Comparison of ENCODE assay signal across 9 cellular contexts in genomic region chr2:106104332-106105062, GRCh38.
A peak's percentile ranks its signal among the peaks of the same experiment; 100 is the strongest.
DNase-seq lines count a peak whose midpoint lies in the region; ATAC-seq and TF ChIP-seq lines count a peak whose summit lies in the region.
"Had no signal": no experiment of that assay in that cellular context is flagged by ENCODE, and none has a peak within 500 bp of the region (broad histone marks: within the 10 kb centered on the region; RNA-seq: fewer than 3 reads in every experiment).

No MANE protein-coding gene starts in this region.

- DNase-seq in CD14-positive monocyte (ENCODE audit: low spot score) (no peak), NOMO-1 treated with DMSO at 0.1 percent for 48 hours (lab: John Stamatoyannopoulos, UW; ENCODE audit: unreplicated experiment) (peak; percentile 50), epithelial cell of proximal tubule (ENCODE audit: low read depth) (no peak), naive B cell (peak; percentile 57), transverse colon (peak; percentile 59)
- peak; percentile 66 for DNase-seq in activated CD8-positive, alpha-beta memory T cell treated with anti-CD3 and anti-CD28 coated beads, Interleukin-2, amount 50 U/mL, for 4 hours

- H3K27ac Mint-ChIP-seq in CD14-positive monocyte (peak overlapping the region in 1 of 7 donors; percentile 50), naive B cell (no peak overlapping the region)
- H3K27ac Mint-ChIP-seq: IgD-negative memory B cell had no signal

- no peak overlapping the region for H3K4me3 Mint-ChIP-seq in CD14-positive monocyte
- no peak overlapping the region for H3K4me3 Mint-ChIP-seq in naive B cell

- H3K27me3 ChIP-seq in transverse colon = no peaks in the 10 kb centered on the region

- intact Hi-C loops in CD14-positive monocyte (cut with micrococcal nuclease) = loop anchor here (2.0 to 5.0 kb wide), 2 partner anchors 478 to 482 kb away; no protein-coding TSS in a partner anchor
- intact Hi-C loops in transverse colon (cut with DNase I; ENCODE audit: low total_unique reads) = loop anchor here (10.0 kb wide), 2 partner anchors 430 to 530 kb away; no protein-coding TSS in a partner anchor

- H3K36me3 ChIP-seq in transverse colon = no peaks in the 10 kb centered on the region

- in situ Hi-C loops in transverse colon (cut with MboI; ENCODE audit: low pct_ligation_motif_present in 1 of 4, low pct_unique_long_range_greater_than_20kb in 1 of 4, low sequenced_read_pairs in 3 of 4) = loop anchor here (10.0 to 25.0 kb wide), 3 partner anchors 433 to 483 kb away; no protein-coding TSS in a partner anchor

- H3K4me1 ChIP-seq in transverse colon = no peaks in the 10 kb centered on the region

- ATAC-seq in GM18907 (IDR thresholded peaks at IDR 0.05; ENCODE audit: unreplicated experiment) = peak; percentile 56
- peak; percentile 51 for ATAC-seq in HG03521 (IDR thresholded peaks at IDR 0.05; ENCODE audit: unreplicated experiment)
- peak; percentile 70 for ATAC-seq in naive B cell (ENCODE audit: low read depth in 2 of 2)

- H3K9me3 Mint-ChIP-seq in CD14-positive monocyte (no peaks in the 10 kb centered on the region), naive B cell (no peaks in the 10 kb centered on the region)
- H3K9me3 Mint-ChIP-seq: IgD-negative memory B cell had no signal

- TF ChIP-seq EP300 in transverse colon (IDR thresholded peaks at IDR 0.05; ENCODE audit: low read depth) = no peak

- no peak overlapping the region for H3K27ac ChIP-seq in transverse colon

- 45 to 51% methylated on average over 7 to 16 of the region's 16 CpGs for WGBS in transverse colon (ENCODE audit: low coverage in 1 of 2), 2 donors

- TF ChIP-seq POLR2A in transverse colon (IDR thresholded peaks at IDR 0.05) = no peak

- H3K4me3 ChIP-seq in epithelial cell of proximal tubule (ENCODE audit: low read depth, low read length) (no peak overlapping the region), transverse colon (no peak overlapping the region)

- H3K36me3 Mint-ChIP-seq in CD14-positive monocyte (peaks cover 38 to 55% of the 10 kb centered on the region in 2 donors), naive B cell (peaks cover 12 to 15% of the 10 kb centered on the region in 2 donors)
- H3K36me3 Mint-ChIP-seq: IgD-negative memory B cell had no signal

- TF ChIP-seq CTCF in CD14-positive monocyte (IDR thresholded peaks at IDR 0.05) (peak; percentile 94), epithelial cell of proximal tubule (conservative IDR thresholded peaks at IDR 0.05; ENCODE audit: low read depth, low read length) (peak; percentile 96), transverse colon (IDR thresholded peaks at IDR 0.05) (peak; percentile 91 to 98 (median 94))

- no peaks in the 10 kb centered on the region for H3K9me3 ChIP-seq in transverse colon

- H3K4me1 Mint-ChIP-seq in CD14-positive monocyte = no peaks in the 10 kb centered on the region
- no peaks in the 10 kb centered on the region for H3K4me1 Mint-ChIP-seq in naive B cell
- H3K4me1 Mint-ChIP-seq: IgD-negative memory B cell had no signal

- H3K27me3 Mint-ChIP-seq in CD14-positive monocyte (ENCODE audit: low read depth in 3 of 3) = peaks cover 0 to 4% (median 0%) of the 10 kb centered on the region in 3 donors
- H3K27me3 Mint-ChIP-seq in naive B cell = no peaks in the 10 kb centered on the region
- H3K27me3 Mint-ChIP-seq: IgD-negative memory B cell had no signal

Comparison
In these comparisons a context has a peak if more than half of its experiments do, and no peak if none do; other contexts are left out.
1. DNase-seq: peak in NOMO-1 treated with DMSO at 0.1 percent for 48 hours (single experiment), activated CD8-positive, alpha-beta memory T cell treated with anti-CD3 and anti-CD28 coated beads, Interleukin-2, amount 50 U/mL, for 4 hours (single experiment), naive B cell (single experiment) and transverse colon (single experiment); none in CD14-positive monocyte (single experiment) and epithelial cell of proximal tubule (single experiment).
2. Peak in every context shown above with its lines, with median percentiles within 50 percentile points of each other: CTCF ChIP-seq and ATAC-seq.